25 cellular contexts compared by ENCODE assay signal in genomic region chr7:17490825-17491224, GRCh38.
"Had no signal": no experiment of that assay in that cellular context is flagged by ENCODE, and none has a peak within 500 bp of the region (broad histone marks: within the 10 kb centered on the region; RNA-seq: fewer than 3 reads in every experiment).

No MANE protein-coding gene starts in this region.

- H3K27ac ChIP-seq: HL-60, KMS-11, RWPE1, SJCRH30 had no signal

- H3K27ac Mint-ChIP-seq: IgD-negative memory B cell had no signal

- H3K36me3 Mint-ChIP-seq: IgD-negative memory B cell had no signal

- H3K4me3 Mint-ChIP-seq: IgD-negative memory B cell had no signal

- H3K4me1 ChIP-seq: SJCRH30 had no signal

- ATAC-seq: K562, Panc1, PC-3, Right ventricle myocardium inferior, SK-N-SH treated with all-trans-retinoic acid at 6 μM for 48 hours had no signal

- H3K4me3 ChIP-seq: K562, SJCRH30 had no signal

- H3K4me1 Mint-ChIP-seq: IgD-negative memory B cell had no signal

- H3K9me3 ChIP-seq: SJCRH30 had no signal

- DNase-seq: Kasumi-1, MM.1S, NCI-H1092 treated with DMSO at 0.1 percent for 48 hours, NCI-H1436, NCI-H187, NCI-H2029, NCI-H2081 treated with DMSO at 0.1 percent for 48 hours, NCI-H2171, NCI-H226, NCI-H446, NCI-H510A, NCI-H524 treated with DMSO at 0.1 percent for 48 hours, NCI-H69, NCI-H774, PC-3, SHP77 treated with DMSO at 0.1 percent for 48 hours, SJCRH30 had no signal

- H3K36me3 ChIP-seq: SJCRH30 had no signal

- H3K9me3 Mint-ChIP-seq: IgD-negative memory B cell had no signal
